In genomic region chr1:165129568-165130164, GRCh38 we compare ENCODE assay signal across 8 cellular contexts.
DNase-seq lines count a peak whose midpoint lies in the region; ATAC-seq and TF ChIP-seq lines count a peak whose summit lies in the region.

No MANE protein-coding gene starts in this region.

- peaks cover 7% of the 10 kb centered on the region for H3K4me1 Mint-ChIP-seq in glutamatergic neuron (ENCODE audit: low read depth, unreplicated experiment)

- H3K9me3 Mint-ChIP-seq in glutamatergic neuron (ENCODE audit: unreplicated experiment) = no peaks in the 10 kb centered on the region

- DNase-seq in stimulated activated CD4-positive, alpha-beta T cell treated with anti-CD3 and anti-CD28 coated beads, Interleukin-12 subunit alpha, Interleukin-12 subunit beta, amount 100 ng/mL, for 4 hours = peak; percentile 3
- no peak for DNase-seq in stimulated activated CD4-positive, alpha-beta T cell treated with anti-CD3 and anti-CD28 coated beads, Interleukin-4, amount 100 ng/mL, for 4 hours
- DNase-seq in NCI-H2171 (lab: John Stamatoyannopoulos, UW) (peak; percentile 77), glutamatergic neuron (peak; percentile 87), retina (peak; percentile 74)

- ATAC-seq in HG03060 (IDR thresholded peaks at IDR 0.05; ENCODE audit: low read depth, unreplicated experiment) (peak; percentile 54), GM21423 (IDR thresholded peaks at IDR 0.05; ENCODE audit: unreplicated experiment) (no peak)

- no peaks in the 10 kb centered on the region for H3K36me3 Mint-ChIP-seq in glutamatergic neuron (ENCODE audit: unreplicated experiment)

- H3K27me3 Mint-ChIP-seq in glutamatergic neuron (ENCODE audit: unreplicated experiment) = peaks cover 1% of the 10 kb centered on the region

- no peak overlapping the region for H3K27ac Mint-ChIP-seq in glutamatergic neuron (ENCODE audit: unreplicated experiment)

- TF ChIP-seq CTCF in VCaP (conservative IDR thresholded peaks at IDR 0.05) (peak; percentile 82), glutamatergic neuron (IDR thresholded peaks at IDR 0.05; ENCODE audit: partially characterized antibody, unreplicated experiment) (peak; percentile 68)

- H3K27ac ChIP-seq in VCaP = no peak overlapping the region

- H3K4me3 Mint-ChIP-seq in glutamatergic neuron (ENCODE audit: unreplicated experiment) = no peak overlapping the region

Comparison
In these comparisons a context has a peak if more than half of its experiments do, and no peak if none do; other contexts are left out.
1. DNase-seq: peak in stimulated activated CD4-positive, alpha-beta T cell treated with anti-CD3 and anti-CD28 coated beads, Interleukin-12 subunit alpha, Interleukin-12 subunit beta, amount 100 ng/mL, for 4 hours (single experiment), NCI-H2171 (single experiment), glutamatergic neuron (single experiment) and retina (single experiment); none in stimulated activated CD4-positive, alpha-beta T cell treated with anti-CD3 and anti-CD28 coated beads, Interleukin-4, amount 100 ng/mL, for 4 hours (0 of 2).